9 cellular contexts compared by ENCODE assay signal in the genomic region with DNA sequence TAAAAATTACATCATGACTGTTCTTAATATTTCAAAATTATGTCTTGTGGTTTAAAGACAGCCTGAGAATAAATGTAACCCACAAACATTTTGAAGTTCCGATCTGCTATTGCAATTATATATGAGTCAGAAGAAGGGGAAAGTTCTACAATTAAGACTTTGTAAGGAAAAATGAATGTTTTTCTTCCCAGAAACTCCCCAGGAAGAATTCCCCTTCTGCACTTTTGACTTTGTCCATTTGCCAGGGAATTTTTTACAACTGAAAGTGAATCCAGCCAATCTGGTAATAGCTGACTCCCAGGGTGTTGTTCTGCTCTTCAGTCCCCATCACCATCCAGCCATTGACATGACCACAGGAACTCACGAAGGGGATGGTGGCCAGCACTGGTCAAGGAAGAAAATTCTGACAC.
DNase-seq lines count a peak whose midpoint lies in the region; ATAC-seq and TF ChIP-seq lines count a peak whose summit lies in the region.
"Had no signal": no experiment of that assay in that cellular context is flagged by ENCODE, and none has a peak within 500 bp of the region (broad histone marks: within the 10 kb centered on the region; RNA-seq: fewer than 3 reads in every experiment).

No MANE protein-coding gene starts in this region.

- H3K4me3 ChIP-seq in body of pancreas (no peak overlapping the region), kidney epithelial cell (ENCODE audit: low read depth, low read length) (no peak overlapping the region), tibial artery (no peak overlapping the region), stomach (no peak overlapping the region)

- H3K4me1 ChIP-seq in body of pancreas (no peaks in the 10 kb centered on the region), tibial artery (peaks cover 0 to 15% (median 7%) of the 10 kb centered on the region in 4 donors), stomach (peaks cover 0 to 5% (median 0%) of the 10 kb centered on the region in 4 donors)

- intact Hi-C loops in body of pancreas (cut with DNase I), result no loop called here
- intact Hi-C loops in tibial artery (cut with DNase I; ENCODE audit: low total_unique reads), result no loop called here
- intact Hi-C loops in stomach (cut with DNase I; ENCODE audit: low total_unique reads), result no loop called here

- H3K36me3 Mint-ChIP-seq in stimulated activated naive B cell treated with anti-CD40 and anti-IgM and Interleukin-4, amounts not matched to agents 10 μg/mL and 1 μg/mL and 100 μg/mL, for 72 hours, result no peaks in the 10 kb centered on the region
- H3K36me3 Mint-ChIP-seq: activated naive CD4-positive, alpha-beta T cell treated with anti-CD3 and anti-CD28 coated beads, Interleukin-2, amount 50 U/mL, for 24 hours had no signal

- no peak for TF ChIP-seq POLR2A in body of pancreas (IDR thresholded peaks at IDR 0.05)
- no peak for TF ChIP-seq POLR2A in stomach (IDR thresholded peaks at IDR 0.05)

- TF ChIP-seq EP300 in stomach (IDR thresholded peaks at IDR 0.05), result no peak

- H3K27ac ChIP-seq in body of pancreas, result no peak overlapping the region
- H3K27ac ChIP-seq in tibial artery, result peak overlapping the region; percentile 50 to 71
- peak overlapping the region in 1 of 5 donors; percentile 42 for H3K27ac ChIP-seq in stomach

- ATAC-seq in body of pancreas, result peak; percentile 40
- no peak for ATAC-seq in stimulated activated naive B cell treated with anti-CD40 and anti-IgM and Interleukin-4, amounts not matched to agents 10 μg/mL and 1 μg/mL and 100 μg/mL, for 72 hours (replicated peaks)

- H3K27me3 Mint-ChIP-seq in stimulated activated naive B cell treated with anti-CD40 and anti-IgM and Interleukin-4, amounts not matched to agents 10 μg/mL and 1 μg/mL and 100 μg/mL, for 72 hours, result peaks cover 0 to 11% of the 10 kb centered on the region in 2 donors

- H3K36me3 ChIP-seq in body of pancreas (replicated peaks in 1 of 2; ENCODE audit: insufficient read depth in 1 of 2, low read depth in 2 of 2) (no peaks in the 10 kb centered on the region), kidney epithelial cell (ENCODE audit: control insufficient read depth, insufficient read depth, low read length) (no peaks in the 10 kb centered on the region), tibial artery (no peaks in the 10 kb centered on the region), stomach (no peaks in the 10 kb centered on the region)

- H3K4me3 Mint-ChIP-seq in stimulated activated naive B cell treated with anti-CD40 and anti-IgM and Interleukin-4, amounts not matched to agents 10 μg/mL and 1 μg/mL and 100 μg/mL, for 72 hours, result no peak overlapping the region
- H3K4me3 Mint-ChIP-seq: activated naive CD4-positive, alpha-beta T cell treated with anti-CD3 and anti-CD28 coated beads, Interleukin-2, amount 50 U/mL, for 24 hours had no signal

- peaks cover 0 to 3% of the 10 kb centered on the region in 2 donors for H3K4me1 Mint-ChIP-seq in stimulated activated naive B cell treated with anti-CD40 and anti-IgM and Interleukin-4, amounts not matched to agents 10 μg/mL and 1 μg/mL and 100 μg/mL, for 72 hours

- H3K27me3 ChIP-seq in body of pancreas (no peaks in the 10 kb centered on the region), kidney epithelial cell (ENCODE audit: control insufficient read depth, insufficient read depth, low read length) (no peaks in the 10 kb centered on the region), tibial artery (no peaks in the 10 kb centered on the region), stomach (no peaks in the 10 kb centered on the region)

- DNase-seq in HK-2 (ENCODE audit: unreplicated experiment), result peak; percentile 28
- DNase-seq in body of pancreas, result peak in 1 of 4 donors; percentile 25
- peak; percentile 47 for DNase-seq in kidney epithelial cell (ENCODE audit: low read depth)
- peak in 1 of 2 donors; percentile 51 for DNase-seq in tibial artery
- no peak for DNase-seq in ecto neural progenitor cell (ENCODE audit: low spot score)
- no peak for DNase-seq in retina
- no peak for DNase-seq in stomach
- DNase-seq in stimulated activated naive B cell treated with anti-CD40 and anti-IgM and Interleukin-4, amounts not matched to agents 10 μg/mL and 1 μg/mL and 100 μg/mL, for 72 hours, result no peak

- H3K9me3 Mint-ChIP-seq in stimulated activated naive B cell treated with anti-CD40 and anti-IgM and Interleukin-4, amounts not matched to agents 10 μg/mL and 1 μg/mL and 100 μg/mL, for 72 hours, result no peaks in the 10 kb centered on the region
- H3K9me3 Mint-ChIP-seq: activated naive CD4-positive, alpha-beta T cell treated with anti-CD3 and anti-CD28 coated beads, Interleukin-2, amount 50 U/mL, for 24 hours had no signal

- TF ChIP-seq CTCF in body of pancreas (IDR thresholded peaks at IDR 0.05) (no peak), kidney epithelial cell (IDR thresholded peaks at IDR 0.05; ENCODE audit: insufficient read depth, low read length, poor library complexity, severe bottlenecking) (no peak), tibial artery (IDR thresholded peaks at IDR 0.05) (no peak), stomach (IDR thresholded peaks at IDR 0.05) (no peak)

- 26 to 37% methylated on average over 2 of the region's 2 CpGs for WGBS in body of pancreas, 2 donors
- 14 to 54% (median 26%) methylated on average over 2 of the region's 2 CpGs for WGBS in stomach, 5 donors

- no peak overlapping the region for H3K27ac Mint-ChIP-seq in stimulated activated naive B cell treated with anti-CD40 and anti-IgM and Interleukin-4, amounts not matched to agents 10 μg/mL and 1 μg/mL and 100 μg/mL, for 72 hours
- H3K27ac Mint-ChIP-seq: activated naive CD4-positive, alpha-beta T cell treated with anti-CD3 and anti-CD28 coated beads, Interleukin-2, amount 50 U/mL, for 24 hours had no signal

- H3K9me3 ChIP-seq in body of pancreas (no peaks in the 10 kb centered on the region), tibial artery (no peaks in the 10 kb centered on the region), stomach (no peaks in the 10 kb centered on the region)

Comparison
In these comparisons a context has a peak if more than half of its experiments do, and no peak if none do; other contexts are left out.
1. DNase-seq: peak in HK-2 (single experiment) and kidney epithelial cell (single experiment); none in ecto neural progenitor cell (single experiment), retina (single experiment), stomach (single experiment) and stimulated activated naive B cell treated with anti-CD40 and anti-IgM and Interleukin-4, amounts not matched to agents 10 μg/mL and 1 μg/mL and 100 μg/mL, for 72 hours (single experiment).
2. H3K27ac ChIP-seq: peak in tibial artery (2 of 2); none in body of pancreas (0 of 4).